In genomic region chr1:45014403-45015028, GRCh38 we compare ENCODE assay signal across 8 cellular contexts. TPM values are rescaled to one million over a fixed set of nuclear protein-coding genes. Genes with fewer than 3 reads are reported as not detected.
DNase-seq lines count a peak whose midpoint lies in the region; ATAC-seq, FAIRE-seq and TF ChIP-seq lines count a peak whose summit lies in the region.

No MANE protein-coding gene starts in this region.

- peaks cover 5% of the 10 kb centered on the region; the same call in 1 of the 2 replicates for H3K27me3 Mint-ChIP-seq in WTC11 (ENCODE audit: low read depth)

- ATAC-seq in WTC11 (peak; percentile 16), GM19467 (IDR thresholded peaks at IDR 0.05; ENCODE audit: unreplicated experiment) (no peak)

- FAIRE-seq in bronchial epithelial cell (lab: Jason Lieb, UNC) = peak; percentile 36

- TF ChIP-seq CTCF in 22Rv1 (IDR thresholded peaks at IDR 0.05) (peak; percentile 87), WTC11 (IDR thresholded peaks at IDR 0.05) (peak; percentile 82), bronchial epithelial cell (IDR thresholded peaks at IDR 0.05; ENCODE audit: insufficient read depth, low read length, severe bottlenecking) (peak; percentile 95), kidney epithelial cell (IDR thresholded peaks at IDR 0.05; ENCODE audit: insufficient read depth, low read length, poor library complexity, severe bottlenecking) (peak; percentile 84)

- no peaks in the 10 kb centered on the region for H3K27me3 ChIP-seq in bronchial epithelial cell (ENCODE audit: control insufficient read depth, insufficient read depth, low read length)
- H3K27me3 ChIP-seq in kidney epithelial cell (ENCODE audit: control insufficient read depth, insufficient read depth, low read length) = no peaks in the 10 kb centered on the region

- no peak overlapping the region for H3K4me3 ChIP-seq in bronchial epithelial cell (ENCODE audit: low read depth, low read length)
- no peak overlapping the region for H3K4me3 ChIP-seq in kidney epithelial cell (ENCODE audit: low read depth, low read length)

- POLR2A ChIA-PET in WTC11 (lab: Charles Lee) = interaction anchor here (0.6 to 1.4 kb wide), 4 partner anchors 190 to 326 kb away, joined by 3 to 4 read pairs (median 3); partner anchors contain the start of genes BTBD19, MUTYH and TOE1

- H3K9me3 Mint-ChIP-seq in WTC11 = no peaks in the 10 kb centered on the region

- peaks cover 4% of the 10 kb centered on the region for H3K36me3 ChIP-seq in bronchial epithelial cell (ENCODE audit: control insufficient read depth, insufficient read depth, low read length)
- H3K36me3 ChIP-seq in kidney epithelial cell (ENCODE audit: control insufficient read depth, insufficient read depth, low read length) = peaks cover 2% of the 10 kb centered on the region

- peak overlapping the region; percentile 72; the same call in 1 of the 2 replicates for H3K27ac Mint-ChIP-seq in WTC11

- no peak overlapping the region for H3K27ac ChIP-seq in 22Rv1

- H3K4me3 Mint-ChIP-seq in WTC11 = peak overlapping the region; percentile 62

- DNase-seq in GM19238 (ENCODE audit: insufficient read length, low spot score) (peak; percentile 52), NCI-H2227 (lab: John Stamatoyannopoulos, UW; ENCODE audit: unreplicated experiment) (peak; percentile 89), WTC11 (ENCODE audit: low spot score) (peak; percentile 91), bronchial epithelial cell (ENCODE audit: low read depth) (peak; percentile 69), kidney epithelial cell (ENCODE audit: low read depth) (peak; percentile 54)
- DNase-seq in stimulated activated CD4-positive, alpha-beta T cell treated with anti-CD3 and anti-CD28 coated beads, Interleukin-1b, Interleukin-23, amount 100 ng/mL, for 4 hours (ENCODE audit: low read depth in 2 of 2) = peak; percentile 56 to 77

- peaks cover 2% of the 10 kb centered on the region for H3K36me3 Mint-ChIP-seq in WTC11

- CTCF ChIA-PET in WTC11 (lab: Charles Lee) = interaction anchor here (0.6 to 13.0 kb wide), 30 partner anchors 10 to 498 kb away, joined by 3 to 317 read pairs (median 4); partner anchors contain the start of genes BTBD19, EIF2B3, MUTYH and TESK2

- peaks cover 21% of the 10 kb centered on the region for H3K4me1 Mint-ChIP-seq in WTC11

TF ChIP-seq in WTC11, 78 proteins besides CTCF, POLR2A, EP300 and RAD21:
- no peak for TF ChIP-seq ZNF219 (CRISPR knock-in tag; IDR thresholded peaks at IDR 0.05; ENCODE audit: borderline replicate concordance)
- TF ChIP-seq HMGA2 (CRISPR knock-in tag; IDR thresholded peaks at IDR 0.05) = no peak
- TF ChIP-seq JUN (CRISPR knock-in tag; IDR thresholded peaks at IDR 0.05) = no peak
- TF ChIP-seq, protein P1, sequence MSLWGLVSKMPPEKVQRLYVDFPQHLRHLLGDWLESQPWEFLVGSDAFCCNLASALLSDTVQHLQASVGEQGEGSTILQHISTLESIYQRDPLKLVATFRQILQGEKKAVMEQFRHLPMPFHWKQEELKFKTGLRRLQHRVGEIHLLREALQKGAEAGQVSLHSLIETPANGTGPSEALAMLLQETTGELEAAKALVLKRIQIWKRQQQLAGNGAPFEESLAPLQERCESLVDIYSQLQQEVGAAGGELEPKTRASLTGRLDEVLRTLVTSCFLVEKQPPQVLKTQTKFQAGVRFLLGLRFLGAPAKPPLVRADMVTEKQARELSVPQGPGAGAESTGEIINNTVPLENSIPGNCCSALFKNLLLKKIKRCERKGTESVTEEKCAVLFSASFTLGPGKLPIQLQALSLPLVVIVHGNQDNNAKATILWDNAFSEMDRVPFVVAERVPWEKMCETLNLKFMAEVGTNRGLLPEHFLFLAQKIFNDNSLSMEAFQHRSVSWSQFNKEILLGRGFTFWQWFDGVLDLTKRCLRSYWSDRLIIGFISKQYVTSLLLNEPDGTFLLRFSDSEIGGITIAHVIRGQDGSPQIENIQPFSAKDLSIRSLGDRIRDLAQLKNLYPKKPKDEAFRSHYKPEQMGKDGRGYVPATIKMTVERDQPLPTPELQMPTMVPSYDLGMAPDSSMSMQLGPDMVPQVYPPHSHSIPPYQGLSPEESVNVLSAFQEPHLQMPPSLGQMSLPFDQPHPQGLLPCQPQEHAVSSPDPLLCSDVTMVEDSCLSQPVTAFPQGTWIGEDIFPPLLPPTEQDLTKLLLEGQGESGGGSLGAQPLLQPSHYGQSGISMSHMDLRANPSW (CRISPR knock-in tag; conservative IDR thresholded peaks at IDR 0.05; ENCODE audit: low read depth) = no peak
- TF ChIP-seq EMX1 (CRISPR knock-in tag; IDR thresholded peaks at IDR 0.05) = no peak
- TF ChIP-seq NR2C2 (CRISPR knock-in tag; IDR thresholded peaks at IDR 0.05) = no peak
- TF ChIP-seq, protein P2, sequence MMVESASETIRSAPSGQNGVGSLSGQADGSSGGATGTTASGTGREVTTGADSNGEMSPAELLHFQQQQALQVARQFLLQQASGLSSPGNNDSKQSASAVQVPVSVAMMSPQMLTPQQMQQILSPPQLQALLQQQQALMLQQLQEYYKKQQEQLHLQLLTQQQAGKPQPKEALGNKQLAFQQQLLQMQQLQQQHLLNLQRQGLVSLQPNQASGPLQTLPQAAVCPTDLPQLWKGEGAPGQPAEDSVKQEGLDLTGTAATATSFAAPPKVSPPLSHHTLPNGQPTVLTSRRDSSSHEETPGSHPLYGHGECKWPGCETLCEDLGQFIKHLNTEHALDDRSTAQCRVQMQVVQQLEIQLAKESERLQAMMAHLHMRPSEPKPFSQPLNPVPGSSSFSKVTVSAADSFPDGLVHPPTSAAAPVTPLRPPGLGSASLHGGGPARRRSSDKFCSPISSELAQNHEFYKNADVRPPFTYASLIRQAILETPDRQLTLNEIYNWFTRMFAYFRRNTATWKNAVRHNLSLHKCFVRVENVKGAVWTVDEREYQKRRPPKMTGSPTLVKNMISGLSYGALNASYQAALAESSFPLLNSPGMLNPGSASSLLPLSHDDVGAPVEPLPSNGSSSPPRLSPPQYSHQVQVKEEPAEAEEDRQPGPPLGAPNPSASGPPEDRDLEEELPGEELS (CRISPR knock-in tag; IDR thresholded peaks at IDR 0.05) = no peak
- TF ChIP-seq ETV6 (CRISPR knock-in tag; IDR thresholded peaks at IDR 0.05) = no peak
- no peak for TF ChIP-seq ATF1 (CRISPR knock-in tag; IDR thresholded peaks at IDR 0.05)
- no peak for TF ChIP-seq CREB1 (CRISPR knock-in tag; IDR thresholded peaks at IDR 0.05)
- no peak for TF ChIP-seq RELA (CRISPR knock-in tag; IDR thresholded peaks at IDR 0.05; ENCODE audit: borderline replicate concordance)
- no peak for TF ChIP-seq ZNF423 (CRISPR knock-in tag; IDR thresholded peaks at IDR 0.05)

RNA-seq across cellular contexts. Expression of gene UROD, which starts 2.5 kb away (rescaled TPM):
- 95.2 to 118 TPM (median 96.0 TPM) in 3 replicates for total RNA-seq in WTC11 (2021)
- 122 and 151 TPM in 2 replicates for total RNA-seq in bronchial epithelial cell
- total RNA-seq in kidney epithelial cell = 92.8 and 113 TPM in 2 replicates

RNA-seq across cellular contexts. Expression of gene HECTD3, which starts 3.4 kb away (rescaled TPM):
- total RNA-seq in WTC11 (2021) (33.2 to 39.5 TPM (median 35.1 TPM) in 3 replicates), bronchial epithelial cell (12.1 and 16.8 TPM in 2 replicates), kidney epithelial cell (38.3 and 44.3 TPM in 2 replicates)

RNA-seq across cellular contexts. Expression of gene EIF2B3, which starts 28.1 kb away (rescaled TPM):
- 27.4 to 33.2 TPM (median 29.0 TPM) in 3 replicates for total RNA-seq in WTC11 (2021)
- total RNA-seq in bronchial epithelial cell = 16.9 and 23.4 TPM in 2 replicates
- total RNA-seq in kidney epithelial cell = 23.2 and 24.3 TPM in 2 replicates
